ENCODE assay signal across 1 cellular context in the genomic region with DNA sequence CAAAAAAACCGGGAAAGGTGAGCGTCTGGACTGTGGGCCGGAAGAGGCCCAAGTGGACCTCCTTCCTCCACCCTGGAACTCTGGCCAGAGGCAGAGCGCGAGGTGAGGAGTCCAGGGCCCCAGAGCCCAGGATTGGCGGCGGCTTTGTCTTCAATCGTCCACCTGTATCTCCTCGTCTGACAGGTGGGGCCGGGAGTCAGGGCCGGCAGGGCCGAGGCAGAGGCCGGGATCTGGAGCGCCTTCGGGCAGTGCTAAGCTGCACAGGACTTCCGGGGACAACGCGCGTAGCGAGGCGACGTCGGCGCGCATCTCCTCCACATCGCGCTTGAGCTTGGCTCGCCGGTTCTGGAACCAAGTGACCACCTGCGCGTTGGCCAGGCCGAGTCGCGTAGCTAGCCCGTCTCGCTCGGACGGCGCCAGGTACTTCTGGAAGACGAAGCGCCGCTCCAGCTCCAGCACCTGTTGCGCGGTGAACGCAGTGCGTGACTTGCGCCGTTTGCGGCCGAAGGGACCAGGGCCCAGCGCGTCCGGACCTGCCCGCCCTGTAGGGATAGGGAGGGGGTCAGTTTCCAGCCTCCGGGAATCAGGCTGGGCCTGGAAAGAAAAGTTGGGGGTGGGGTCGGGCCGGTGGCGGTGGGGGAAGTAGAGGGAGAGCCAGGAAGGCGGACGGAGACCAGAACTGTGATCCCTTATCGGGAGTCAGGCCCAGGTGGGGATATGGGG.
TF ChIP-seq lines count a peak whose summit lies in the region.

No MANE protein-coding gene starts in this region.

TF ChIP-seq in HepG2, 621 proteins besides CTCF, POLR2A, EP300 and RAD21 (continued from another document and continues in another):
- TF ChIP-seq, protein P1, sequence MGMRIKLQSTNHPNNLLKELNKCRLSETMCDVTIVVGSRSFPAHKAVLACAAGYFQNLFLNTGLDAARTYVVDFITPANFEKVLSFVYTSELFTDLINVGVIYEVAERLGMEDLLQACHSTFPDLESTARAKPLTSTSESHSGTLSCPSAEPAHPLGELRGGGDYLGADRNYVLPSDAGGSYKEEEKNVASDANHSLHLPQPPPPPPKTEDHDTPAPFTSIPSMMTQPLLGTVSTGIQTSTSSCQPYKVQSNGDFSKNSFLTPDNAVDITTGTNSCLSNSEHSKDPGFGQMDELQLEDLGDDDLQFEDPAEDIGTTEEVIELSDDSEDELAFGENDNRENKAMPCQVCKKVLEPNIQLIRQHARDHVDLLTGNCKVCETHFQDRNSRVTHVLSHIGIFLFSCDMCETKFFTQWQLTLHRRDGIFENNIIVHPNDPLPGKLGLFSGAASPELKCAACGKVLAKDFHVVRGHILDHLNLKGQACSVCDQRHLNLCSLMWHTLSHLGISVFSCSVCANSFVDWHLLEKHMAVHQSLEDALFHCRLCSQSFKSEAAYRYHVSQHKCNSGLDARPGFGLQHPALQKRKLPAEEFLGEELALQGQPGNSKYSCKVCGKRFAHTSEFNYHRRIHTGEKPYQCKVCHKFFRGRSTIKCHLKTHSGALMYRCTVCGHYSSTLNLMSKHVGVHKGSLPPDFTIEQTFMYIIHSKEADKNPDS (CRISPR knock-in tag; IDR thresholded peaks at IDR 0.05), result 0 out of 2 replicates have a peak, but pooled peaks have one; percentile 10
- TF ChIP-seq, protein P2, sequence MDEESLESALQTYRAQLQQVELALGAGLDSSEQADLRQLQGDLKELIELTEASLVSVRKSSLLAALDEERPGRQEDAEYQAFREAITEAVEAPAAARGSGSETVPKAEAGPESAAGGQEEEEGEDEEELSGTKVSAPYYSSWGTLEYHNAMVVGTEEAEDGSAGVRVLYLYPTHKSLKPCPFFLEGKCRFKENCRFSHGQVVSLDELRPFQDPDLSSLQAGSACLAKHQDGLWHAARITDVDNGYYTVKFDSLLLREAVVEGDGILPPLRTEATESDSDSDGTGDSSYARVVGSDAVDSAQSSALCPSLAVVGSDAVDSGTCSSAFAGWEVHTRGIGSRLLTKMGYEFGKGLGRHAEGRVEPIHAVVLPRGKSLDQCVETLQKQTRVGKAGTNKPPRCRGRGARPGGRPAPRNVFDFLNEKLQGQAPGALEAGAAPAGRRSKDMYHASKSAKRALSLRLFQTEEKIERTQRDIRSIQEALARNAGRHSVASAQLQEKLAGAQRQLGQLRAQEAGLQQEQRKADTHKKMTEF (CRISPR knock-in tag; IDR thresholded peaks at IDR 0.05), result no peak
- TF ChIP-seq EED (CRISPR knock-in tag; IDR thresholded peaks at IDR 0.05) (peak; percentile 86), GFI1 (CRISPR knock-in tag; IDR thresholded peaks at IDR 0.05; ENCODE audit: borderline replicate concordance) (0 out of 2 replicates have a peak, but pooled peaks have one; percentile 42), ZNF850 (CRISPR knock-in tag; conservative IDR thresholded peaks at IDR 0.05) (0 out of 2 replicates have a peak, but pooled peaks have one; percentile 37), MAZ (IDR thresholded peaks at IDR 0.05; ENCODE audit: borderline replicate concordance, low read depth, low read length) (no peak), MAZ (CRISPR knock-in tag; IDR thresholded peaks at IDR 0.05; ENCODE audit: low read depth) (peak; percentile 82), ZFX (CRISPR knock-in tag; IDR thresholded peaks at IDR 0.05; ENCODE audit: low read depth) (peak; percentile 85), ZNF224 (CRISPR knock-in tag; IDR thresholded peaks at IDR 0.05) (peak; percentile 67; the same call in 1 of the 2 replicates), ZNF530 (CRISPR knock-in tag; IDR thresholded peaks at IDR 0.05; ENCODE audit: low read depth) (0 out of 2 replicates have a peak, but pooled peaks have one; percentile 53), ZSCAN21 (CRISPR knock-in tag; IDR thresholded peaks at IDR 0.05; ENCODE audit: borderline replicate concordance) (no peak; the same call in 1 of the 2 replicates), ZFP90 (CRISPR knock-in tag; IDR thresholded peaks at IDR 0.05; ENCODE audit: borderline replicate concordance) (0 out of 2 replicates have a peak, but pooled peaks have one; percentile 31), TBX3 (IDR thresholded peaks at IDR 0.05; ENCODE audit: borderline replicate concordance) (no peak), AKAP8 (CRISPR knock-in tag; IDR thresholded peaks at IDR 0.05) (no peak; the same call in 1 of the 2 replicates), ZNF772 (CRISPR knock-in tag; IDR thresholded peaks at IDR 0.05) (peak; percentile 57), POLR2G (IDR thresholded peaks at IDR 0.05; ENCODE audit: low read depth, low read length) (peak; percentile 20; the same call in 1 of the 2 replicates), DMAP1 (CRISPR knock-in tag; IDR thresholded peaks at IDR 0.05) (peak; percentile 33), SRY (CRISPR knock-in tag; IDR thresholded peaks at IDR 0.05) (0 out of 2 replicates have a peak, but pooled peaks have one; percentile 72), ZNF614 (CRISPR knock-in tag; IDR thresholded peaks at IDR 0.05; ENCODE audit: borderline replicate concordance) (0 out of 2 replicates have a peak, but pooled peaks have one; percentile 3), BORCS8-MEF2B (CRISPR knock-in tag; IDR thresholded peaks at IDR 0.05) (peak; percentile 77), ARHGAP35 (CRISPR knock-in tag; IDR thresholded peaks at IDR 0.05; ENCODE audit: borderline replicate concordance) (0 out of 2 replicates have a peak, but pooled peaks have one; percentile 74)
- TF ChIP-seq, protein P3, sequence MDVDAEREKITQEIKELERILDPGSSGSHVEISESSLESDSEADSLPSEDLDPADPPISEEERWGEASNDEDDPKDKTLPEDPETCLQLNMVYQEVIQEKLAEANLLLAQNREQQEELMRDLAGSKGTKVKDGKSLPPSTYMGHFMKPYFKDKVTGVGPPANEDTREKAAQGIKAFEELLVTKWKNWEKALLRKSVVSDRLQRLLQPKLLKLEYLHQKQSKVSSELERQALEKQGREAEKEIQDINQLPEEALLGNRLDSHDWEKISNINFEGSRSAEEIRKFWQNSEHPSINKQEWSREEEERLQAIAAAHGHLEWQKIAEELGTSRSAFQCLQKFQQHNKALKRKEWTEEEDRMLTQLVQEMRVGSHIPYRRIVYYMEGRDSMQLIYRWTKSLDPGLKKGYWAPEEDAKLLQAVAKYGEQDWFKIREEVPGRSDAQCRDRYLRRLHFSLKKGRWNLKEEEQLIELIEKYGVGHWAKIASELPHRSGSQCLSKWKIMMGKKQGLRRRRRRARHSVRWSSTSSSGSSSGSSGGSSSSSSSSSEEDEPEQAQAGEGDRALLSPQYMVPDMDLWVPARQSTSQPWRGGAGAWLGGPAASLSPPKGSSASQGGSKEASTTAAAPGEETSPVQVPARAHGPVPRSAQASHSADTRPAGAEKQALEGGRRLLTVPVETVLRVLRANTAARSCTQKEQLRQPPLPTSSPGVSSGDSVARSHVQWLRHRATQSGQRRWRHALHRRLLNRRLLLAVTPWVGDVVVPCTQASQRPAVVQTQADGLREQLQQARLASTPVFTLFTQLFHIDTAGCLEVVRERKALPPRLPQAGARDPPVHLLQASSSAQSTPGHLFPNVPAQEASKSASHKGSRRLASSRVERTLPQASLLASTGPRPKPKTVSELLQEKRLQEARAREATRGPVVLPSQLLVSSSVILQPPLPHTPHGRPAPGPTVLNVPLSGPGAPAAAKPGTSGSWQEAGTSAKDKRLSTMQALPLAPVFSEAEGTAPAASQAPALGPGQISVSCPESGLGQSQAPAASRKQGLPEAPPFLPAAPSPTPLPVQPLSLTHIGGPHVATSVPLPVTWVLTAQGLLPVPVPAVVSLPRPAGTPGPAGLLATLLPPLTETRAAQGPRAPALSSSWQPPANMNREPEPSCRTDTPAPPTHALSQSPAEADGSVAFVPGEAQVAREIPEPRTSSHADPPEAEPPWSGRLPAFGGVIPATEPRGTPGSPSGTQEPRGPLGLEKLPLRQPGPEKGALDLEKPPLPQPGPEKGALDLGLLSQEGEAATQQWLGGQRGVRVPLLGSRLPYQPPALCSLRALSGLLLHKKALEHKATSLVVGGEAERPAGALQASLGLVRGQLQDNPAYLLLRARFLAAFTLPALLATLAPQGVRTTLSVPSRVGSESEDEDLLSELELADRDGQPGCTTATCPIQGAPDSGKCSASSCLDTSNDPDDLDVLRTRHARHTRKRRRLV (CRISPR knock-in tag; IDR thresholded peaks at IDR 0.05), result no peak
- TF ChIP-seq, protein P4, sequence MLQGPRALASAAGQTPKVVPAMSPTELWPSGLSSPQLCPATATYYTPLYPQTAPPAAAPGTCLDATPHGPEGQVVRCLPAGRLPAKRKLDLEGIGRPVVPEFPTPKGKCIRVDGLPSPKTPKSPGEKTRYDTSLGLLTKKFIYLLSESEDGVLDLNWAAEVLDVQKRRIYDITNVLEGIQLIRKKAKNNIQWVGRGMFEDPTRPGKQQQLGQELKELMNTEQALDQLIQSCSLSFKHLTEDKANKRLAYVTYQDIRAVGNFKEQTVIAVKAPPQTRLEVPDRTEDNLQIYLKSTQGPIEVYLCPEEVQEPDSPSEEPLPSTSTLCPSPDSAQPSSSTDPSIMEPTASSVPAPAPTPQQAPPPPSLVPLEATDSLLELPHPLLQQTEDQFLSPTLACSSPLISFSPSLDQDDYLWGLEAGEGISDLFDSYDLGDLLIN (CRISPR knock-in tag; IDR thresholded peaks at IDR 0.05; ENCODE audit: borderline replicate concordance), result peak; percentile 79; the same call in 1 of the 2 replicates
- TF ChIP-seq, protein P5, sequence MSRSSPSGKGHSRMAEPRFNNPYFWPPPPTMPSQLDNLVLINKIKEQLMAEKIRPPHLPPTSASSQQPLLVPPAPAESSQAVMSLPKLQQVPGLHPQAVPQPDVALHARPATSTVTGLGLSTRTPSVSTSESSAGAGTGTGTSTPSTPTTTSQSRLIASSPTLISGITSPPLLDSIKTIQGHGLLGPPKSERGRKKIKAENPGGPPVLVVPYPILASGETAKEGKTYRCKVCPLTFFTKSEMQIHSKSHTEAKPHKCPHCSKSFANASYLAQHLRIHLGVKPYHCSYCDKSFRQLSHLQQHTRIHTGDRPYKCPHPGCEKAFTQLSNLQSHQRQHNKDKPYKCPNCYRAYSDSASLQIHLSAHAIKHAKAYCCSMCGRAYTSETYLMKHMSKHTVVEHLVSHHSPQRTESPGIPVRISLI (CRISPR knock-in tag; IDR thresholded peaks at IDR 0.05; ENCODE audit: borderline replicate concordance), result peak; percentile 54; the same call in 1 of the 2 replicates
- TF ChIP-seq, protein P6, sequence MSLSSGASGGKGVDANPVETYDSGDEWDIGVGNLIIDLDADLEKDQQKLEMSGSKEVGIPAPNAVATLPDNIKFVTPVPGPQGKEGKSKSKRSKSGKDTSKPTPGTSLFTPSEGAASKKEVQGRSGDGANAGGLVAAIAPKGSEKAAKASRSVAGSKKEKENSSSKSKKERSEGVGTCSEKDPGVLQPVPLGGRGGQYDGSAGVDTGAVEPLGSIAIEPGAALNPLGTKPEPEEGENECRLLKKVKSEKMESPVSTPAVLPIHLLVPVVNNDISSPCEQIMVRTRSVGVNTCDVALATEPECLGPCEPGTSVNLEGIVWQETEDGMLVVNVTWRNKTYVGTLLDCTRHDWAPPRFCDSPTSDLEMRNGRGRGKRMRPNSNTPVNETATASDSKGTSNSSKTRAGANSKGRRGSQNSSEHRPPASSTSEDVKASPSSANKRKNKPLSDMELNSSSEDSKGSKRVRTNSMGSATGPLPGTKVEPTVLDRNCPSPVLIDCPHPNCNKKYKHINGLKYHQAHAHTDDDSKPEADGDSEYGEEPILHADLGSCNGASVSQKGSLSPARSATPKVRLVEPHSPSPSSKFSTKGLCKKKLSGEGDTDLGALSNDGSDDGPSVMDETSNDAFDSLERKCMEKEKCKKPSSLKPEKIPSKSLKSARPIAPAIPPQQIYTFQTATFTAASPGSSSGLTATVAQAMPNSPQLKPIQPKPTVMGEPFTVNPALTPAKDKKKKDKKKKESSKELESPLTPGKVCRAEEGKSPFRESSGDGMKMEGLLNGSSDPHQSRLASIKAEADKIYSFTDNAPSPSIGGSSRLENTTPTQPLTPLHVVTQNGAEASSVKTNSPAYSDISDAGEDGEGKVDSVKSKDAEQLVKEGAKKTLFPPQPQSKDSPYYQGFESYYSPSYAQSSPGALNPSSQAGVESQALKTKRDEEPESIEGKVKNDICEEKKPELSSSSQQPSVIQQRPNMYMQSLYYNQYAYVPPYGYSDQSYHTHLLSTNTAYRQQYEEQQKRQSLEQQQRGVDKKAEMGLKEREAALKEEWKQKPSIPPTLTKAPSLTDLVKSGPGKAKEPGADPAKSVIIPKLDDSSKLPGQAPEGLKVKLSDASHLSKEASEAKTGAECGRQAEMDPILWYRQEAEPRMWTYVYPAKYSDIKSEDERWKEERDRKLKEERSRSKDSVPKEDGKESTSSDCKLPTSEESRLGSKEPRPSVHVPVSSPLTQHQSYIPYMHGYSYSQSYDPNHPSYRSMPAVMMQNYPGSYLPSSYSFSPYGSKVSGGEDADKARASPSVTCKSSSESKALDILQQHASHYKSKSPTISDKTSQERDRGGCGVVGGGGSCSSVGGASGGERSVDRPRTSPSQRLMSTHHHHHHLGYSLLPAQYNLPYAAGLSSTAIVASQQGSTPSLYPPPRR (CRISPR knock-in tag; IDR thresholded peaks at IDR 0.05; ENCODE audit: borderline replicate concordance), result no peak
- TF ChIP-seq, protein P7, sequence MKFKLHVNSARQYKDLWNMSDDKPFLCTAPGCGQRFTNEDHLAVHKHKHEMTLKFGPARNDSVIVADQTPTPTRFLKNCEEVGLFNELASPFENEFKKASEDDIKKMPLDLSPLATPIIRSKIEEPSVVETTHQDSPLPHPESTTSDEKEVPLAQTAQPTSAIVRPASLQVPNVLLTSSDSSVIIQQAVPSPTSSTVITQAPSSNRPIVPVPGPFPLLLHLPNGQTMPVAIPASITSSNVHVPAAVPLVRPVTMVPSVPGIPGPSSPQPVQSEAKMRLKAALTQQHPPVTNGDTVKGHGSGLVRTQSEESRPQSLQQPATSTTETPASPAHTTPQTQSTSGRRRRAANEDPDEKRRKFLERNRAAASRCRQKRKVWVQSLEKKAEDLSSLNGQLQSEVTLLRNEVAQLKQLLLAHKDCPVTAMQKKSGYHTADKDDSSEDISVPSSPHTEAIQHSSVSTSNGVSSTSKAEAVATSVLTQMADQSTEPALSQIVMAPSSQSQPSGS (CRISPR knock-in tag; IDR thresholded peaks at IDR 0.05), result no peak
- TF ChIP-seq, protein P8, sequence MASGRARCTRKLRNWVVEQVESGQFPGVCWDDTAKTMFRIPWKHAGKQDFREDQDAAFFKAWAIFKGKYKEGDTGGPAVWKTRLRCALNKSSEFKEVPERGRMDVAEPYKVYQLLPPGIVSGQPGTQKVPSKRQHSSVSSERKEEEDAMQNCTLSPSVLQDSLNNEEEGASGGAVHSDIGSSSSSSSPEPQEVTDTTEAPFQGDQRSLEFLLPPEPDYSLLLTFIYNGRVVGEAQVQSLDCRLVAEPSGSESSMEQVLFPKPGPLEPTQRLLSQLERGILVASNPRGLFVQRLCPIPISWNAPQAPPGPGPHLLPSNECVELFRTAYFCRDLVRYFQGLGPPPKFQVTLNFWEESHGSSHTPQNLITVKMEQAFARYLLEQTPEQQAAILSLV (CRISPR knock-in tag; IDR thresholded peaks at IDR 0.05; ENCODE audit: borderline replicate concordance), result 0 out of 2 replicates have a peak, but pooled peaks have one; percentile 59
